ENCODE assay signal across 23 cellular contexts in the genomic region with DNA sequence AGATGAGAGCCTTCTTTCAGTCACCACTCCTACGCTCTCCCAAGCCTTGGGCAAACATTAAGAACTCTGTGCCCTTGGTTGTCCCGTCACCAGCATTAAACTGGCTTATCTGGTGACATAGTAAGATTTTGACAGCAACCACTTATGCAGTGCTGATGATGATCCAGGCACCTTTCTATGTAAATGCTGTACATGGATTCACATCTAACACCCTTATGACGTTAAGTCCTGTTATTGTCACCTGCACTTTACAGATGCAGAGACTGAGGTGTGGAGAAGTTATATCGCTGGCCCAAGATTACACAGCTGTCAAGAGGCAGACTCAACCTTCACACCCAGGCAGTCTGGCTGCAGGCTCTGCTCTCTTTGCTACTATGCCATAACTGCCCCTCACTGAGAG.
"Had no signal": no experiment of that assay in that cellular context is flagged by ENCODE, and none has a peak within 500 bp of the region (broad histone marks: within the 10 kb centered on the region; RNA-seq: fewer than 3 reads in every experiment).

No MANE protein-coding gene starts in this region.

- H3K4me1 ChIP-seq: gastrocnemius medialis, stomach, thyroid gland had no signal

- H3K27me3 ChIP-seq: ovary, stomach, thyroid gland had no signal

- DNase-seq: effector CD8-positive, alpha-beta T cell; endodermal cell; foreskin fibroblast; gastrocnemius medialis; heart right ventricle; immature natural killer cell; islet precursor cell; kidney glomerular epithelial cell; mesenchymal stem cell; mucosa of descending colon; naive B cell; ovary; stimulated activated CD4-positive, alpha-beta T cell treated with anti-CD3 and anti-CD28 coated beads, Interleukin-1b, Interleukin-23, amount 100 ng/mL, for 48 hours; stimulated activated naive CD4-positive, alpha-beta T cell treated with Interleukin-2 at 50 U/mL for 16 hours; stomach; thyroid gland; trophoblast cell had no signal

- H3K9me3 Mint-ChIP-seq: dendritic cell treated with granulocyte-macrophage colony-stimulating factor and Interleukin-4, amounts not matched to agents 40 ng/mL and 50 ng/mL, for 4 days; immature natural killer cell; naive B cell had no signal

- H3K4me3 ChIP-seq: gastrocnemius medialis, heart right ventricle, mucosa of descending colon, ovary, smooth muscle cell, stomach, thyroid gland had no signal

- ATAC-seq: esophagus mucosa, gastrocnemius medialis, mucosa of descending colon, sciatic nerve had no signal

- H3K27ac Mint-ChIP-seq: dendritic cell treated with granulocyte-macrophage colony-stimulating factor and Interleukin-4, amounts not matched to agents 40 ng/mL and 50 ng/mL, for 4 days; endodermal cell; immature natural killer cell; mesothelial cell of epicardium had no signal

- H3K4me2 ChIP-seq: smooth muscle cell had no signal

- H3K36me3 ChIP-seq: gastrocnemius medialis, heart right ventricle, ovary, stomach, thyroid gland had no signal

- H3K27ac ChIP-seq: epithelial cell of prostate, gastrocnemius medialis, heart right ventricle, ovary, stomach, thyroid gland had no signal

- H3K4me1 Mint-ChIP-seq: endodermal cell, immature natural killer cell, mesothelial cell of epicardium had no signal

- H3K4me3 Mint-ChIP-seq: dendritic cell treated with granulocyte-macrophage colony-stimulating factor and Interleukin-4, amounts not matched to agents 40 ng/mL and 50 ng/mL, for 4 days; endodermal cell; immature natural killer cell; mesothelial cell of epicardium had no signal

- H3K9me3 ChIP-seq: gastrocnemius medialis, heart right ventricle, mucosa of descending colon, ovary, stomach, thyroid gland had no signal

- H3K36me3 Mint-ChIP-seq: immature natural killer cell, mesothelial cell of epicardium, naive B cell had no signal
